ENCODE assay signal across 1 cellular context in the genomic region with DNA sequence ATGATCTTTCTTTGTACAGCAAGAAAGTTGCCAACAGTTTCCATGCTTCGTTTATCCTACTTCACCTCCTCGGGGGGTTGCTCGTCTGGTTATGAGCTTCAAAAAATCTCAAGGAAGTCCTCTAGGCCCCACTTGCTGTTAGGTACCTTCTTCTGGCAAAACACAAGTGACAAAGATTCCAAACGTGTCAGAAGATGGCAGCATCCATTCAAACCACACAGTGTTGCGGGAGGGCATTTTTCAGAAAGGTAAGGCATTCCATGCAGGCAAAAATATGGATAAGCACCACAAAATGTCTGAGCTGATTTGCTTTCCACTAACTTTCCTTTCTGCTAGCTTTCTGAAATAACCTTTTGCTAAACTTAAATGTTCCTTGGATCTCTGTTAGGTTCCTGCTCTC.
TF ChIP-seq lines count a peak whose summit lies in the region.

No MANE protein-coding gene starts in this region.

TF ChIP-seq in H1, 55 proteins besides CTCF, POLR2A, EP300 and RAD21:
- TF ChIP-seq CREB1 (IDR thresholded peaks at IDR 0.05) (no peak), HDAC2 (IDR thresholded peaks at IDR 0.05; ENCODE audit: borderline replicate concordance in 1 of 2, low read depth in 2 of 2, low read length in 2 of 2) (no peak), ZNF274 (IDR thresholded peaks at IDR 0.05; ENCODE audit: borderline replicate concordance, extremely low read depth, low read length) (no peak), CBX8 (IDR thresholded peaks at IDR 0.05; ENCODE audit: borderline replicate concordance, low read depth, low read length) (no peak), SUZ12 (IDR thresholded peaks at IDR 0.05; ENCODE audit: low read length) (no peak), PHF8 (conservative IDR thresholded peaks at IDR 0.05; ENCODE audit: low read depth, low read length) (no peak), RFX5 (IDR thresholded peaks at IDR 0.05; ENCODE audit: borderline replicate concordance, low read depth, low read length) (no peak), MAFK (IDR thresholded peaks at IDR 0.05; ENCODE audit: low read depth, low read length) (no peak), NANOG (IDR thresholded peaks at IDR 0.05; ENCODE audit: insufficient read depth, low read depth, low read length, poor library complexity, severe bottlenecking) (no peak), TEAD4 (IDR thresholded peaks at IDR 0.05; ENCODE audit: low read depth, low read length) (no peak), EZH2 (IDR thresholded peaks at IDR 0.05; ENCODE audit: low read depth, low read length, severe bottlenecking) (no peak), SIX5 (IDR thresholded peaks at IDR 0.05; ENCODE audit: low read depth, low read length) (no peak)
- TF ChIP-seq, protein P1, sequence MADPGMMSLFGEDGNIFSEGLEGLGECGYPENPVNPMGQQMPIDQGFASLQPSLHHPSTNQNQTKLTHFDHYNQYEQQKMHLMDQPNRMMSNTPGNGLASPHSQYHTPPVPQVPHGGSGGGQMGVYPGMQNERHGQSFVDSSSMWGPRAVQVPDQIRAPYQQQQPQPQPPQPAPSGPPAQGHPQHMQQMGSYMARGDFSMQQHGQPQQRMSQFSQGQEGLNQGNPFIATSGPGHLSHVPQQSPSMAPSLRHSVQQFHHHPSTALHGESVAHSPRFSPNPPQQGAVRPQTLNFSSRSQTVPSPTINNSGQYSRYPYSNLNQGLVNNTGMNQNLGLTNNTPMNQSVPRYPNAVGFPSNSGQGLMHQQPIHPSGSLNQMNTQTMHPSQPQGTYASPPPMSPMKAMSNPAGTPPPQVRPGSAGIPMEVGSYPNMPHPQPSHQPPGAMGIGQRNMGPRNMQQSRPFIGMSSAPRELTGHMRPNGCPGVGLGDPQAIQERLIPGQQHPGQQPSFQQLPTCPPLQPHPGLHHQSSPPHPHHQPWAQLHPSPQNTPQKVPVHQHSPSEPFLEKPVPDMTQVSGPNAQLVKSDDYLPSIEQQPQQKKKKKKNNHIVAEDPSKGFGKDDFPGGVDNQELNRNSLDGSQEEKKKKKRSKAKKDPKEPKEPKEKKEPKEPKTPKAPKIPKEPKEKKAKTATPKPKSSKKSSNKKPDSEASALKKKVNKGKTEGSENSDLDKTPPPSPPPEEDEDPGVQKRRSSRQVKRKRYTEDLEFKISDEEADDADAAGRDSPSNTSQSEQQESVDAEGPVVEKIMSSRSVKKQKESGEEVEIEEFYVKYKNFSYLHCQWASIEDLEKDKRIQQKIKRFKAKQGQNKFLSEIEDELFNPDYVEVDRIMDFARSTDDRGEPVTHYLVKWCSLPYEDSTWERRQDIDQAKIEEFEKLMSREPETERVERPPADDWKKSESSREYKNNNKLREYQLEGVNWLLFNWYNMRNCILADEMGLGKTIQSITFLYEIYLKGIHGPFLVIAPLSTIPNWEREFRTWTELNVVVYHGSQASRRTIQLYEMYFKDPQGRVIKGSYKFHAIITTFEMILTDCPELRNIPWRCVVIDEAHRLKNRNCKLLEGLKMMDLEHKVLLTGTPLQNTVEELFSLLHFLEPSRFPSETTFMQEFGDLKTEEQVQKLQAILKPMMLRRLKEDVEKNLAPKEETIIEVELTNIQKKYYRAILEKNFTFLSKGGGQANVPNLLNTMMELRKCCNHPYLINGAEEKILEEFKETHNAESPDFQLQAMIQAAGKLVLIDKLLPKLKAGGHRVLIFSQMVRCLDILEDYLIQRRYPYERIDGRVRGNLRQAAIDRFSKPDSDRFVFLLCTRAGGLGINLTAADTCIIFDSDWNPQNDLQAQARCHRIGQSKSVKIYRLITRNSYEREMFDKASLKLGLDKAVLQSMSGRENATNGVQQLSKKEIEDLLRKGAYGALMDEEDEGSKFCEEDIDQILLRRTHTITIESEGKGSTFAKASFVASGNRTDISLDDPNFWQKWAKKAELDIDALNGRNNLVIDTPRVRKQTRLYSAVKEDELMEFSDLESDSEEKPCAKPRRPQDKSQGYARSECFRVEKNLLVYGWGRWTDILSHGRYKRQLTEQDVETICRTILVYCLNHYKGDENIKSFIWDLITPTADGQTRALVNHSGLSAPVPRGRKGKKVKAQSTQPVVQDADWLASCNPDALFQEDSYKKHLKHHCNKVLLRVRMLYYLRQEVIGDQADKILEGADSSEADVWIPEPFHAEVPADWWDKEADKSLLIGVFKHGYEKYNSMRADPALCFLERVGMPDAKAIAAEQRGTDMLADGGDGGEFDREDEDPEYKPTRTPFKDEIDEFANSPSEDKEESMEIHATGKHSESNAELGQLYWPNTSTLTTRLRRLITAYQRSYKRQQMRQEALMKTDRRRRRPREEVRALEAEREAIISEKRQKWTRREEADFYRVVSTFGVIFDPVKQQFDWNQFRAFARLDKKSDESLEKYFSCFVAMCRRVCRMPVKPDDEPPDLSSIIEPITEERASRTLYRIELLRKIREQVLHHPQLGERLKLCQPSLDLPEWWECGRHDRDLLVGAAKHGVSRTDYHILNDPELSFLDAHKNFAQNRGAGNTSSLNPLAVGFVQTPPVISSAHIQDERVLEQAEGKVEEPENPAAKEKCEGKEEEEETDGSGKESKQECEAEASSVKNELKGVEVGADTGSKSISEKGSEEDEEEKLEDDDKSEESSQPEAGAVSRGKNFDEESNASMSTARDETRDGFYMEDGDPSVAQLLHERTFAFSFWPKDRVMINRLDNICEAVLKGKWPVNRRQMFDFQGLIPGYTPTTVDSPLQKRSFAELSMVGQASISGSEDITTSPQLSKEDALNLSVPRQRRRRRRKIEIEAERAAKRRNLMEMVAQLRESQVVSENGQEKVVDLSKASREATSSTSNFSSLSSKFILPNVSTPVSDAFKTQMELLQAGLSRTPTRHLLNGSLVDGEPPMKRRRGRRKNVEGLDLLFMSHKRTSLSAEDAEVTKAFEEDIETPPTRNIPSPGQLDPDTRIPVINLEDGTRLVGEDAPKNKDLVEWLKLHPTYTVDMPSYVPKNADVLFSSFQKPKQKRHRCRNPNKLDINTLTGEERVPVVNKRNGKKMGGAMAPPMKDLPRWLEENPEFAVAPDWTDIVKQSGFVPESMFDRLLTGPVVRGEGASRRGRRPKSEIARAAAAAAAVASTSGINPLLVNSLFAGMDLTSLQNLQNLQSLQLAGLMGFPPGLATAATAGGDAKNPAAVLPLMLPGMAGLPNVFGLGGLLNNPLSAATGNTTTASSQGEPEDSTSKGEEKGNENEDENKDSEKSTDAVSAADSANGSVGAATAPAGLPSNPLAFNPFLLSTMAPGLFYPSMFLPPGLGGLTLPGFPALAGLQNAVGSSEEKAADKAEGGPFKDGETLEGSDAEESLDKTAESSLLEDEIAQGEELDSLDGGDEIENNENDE (IDR thresholded peaks at IDR 0.05; ENCODE audit: insufficient replicate concordance, low read length) = no peak
- TF ChIP-seq, protein P2, sequence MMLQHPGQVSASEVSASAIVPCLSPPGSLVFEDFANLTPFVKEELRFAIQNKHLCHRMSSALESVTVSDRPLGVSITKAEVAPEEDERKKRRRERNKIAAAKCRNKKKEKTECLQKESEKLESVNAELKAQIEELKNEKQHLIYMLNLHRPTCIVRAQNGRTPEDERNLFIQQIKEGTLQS (IDR thresholded peaks at IDR 0.05; ENCODE audit: insufficient read depth, low read depth, low read length) = no peak
- TF ChIP-seq, protein P3, sequence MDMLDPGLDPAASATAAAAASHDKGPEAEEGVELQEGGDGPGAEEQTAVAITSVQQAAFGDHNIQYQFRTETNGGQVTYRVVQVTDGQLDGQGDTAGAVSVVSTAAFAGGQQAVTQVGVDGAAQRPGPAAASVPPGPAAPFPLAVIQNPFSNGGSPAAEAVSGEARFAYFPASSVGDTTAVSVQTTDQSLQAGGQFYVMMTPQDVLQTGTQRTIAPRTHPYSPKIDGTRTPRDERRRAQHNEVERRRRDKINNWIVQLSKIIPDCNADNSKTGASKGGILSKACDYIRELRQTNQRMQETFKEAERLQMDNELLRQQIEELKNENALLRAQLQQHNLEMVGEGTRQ (IDR thresholded peaks at IDR 0.05; ENCODE audit: low read length) = no peak
